Comparison of ENCODE assay signal across 1 cellular context in genomic region chr18:13486686-13487085, GRCh38.
TF ChIP-seq lines count a peak whose summit lies in the region.

No MANE protein-coding gene starts in this region.

TF ChIP-seq in H1, 55 proteins besides CTCF, POLR2A, EP300 and RAD21:
- TF ChIP-seq SIX5 (IDR thresholded peaks at IDR 0.05; ENCODE audit: low read depth, low read length) (no peak), BCL11A (IDR thresholded peaks at IDR 0.05; ENCODE audit: low read depth in 2 of 2, low read length in 2 of 2) (no peak), SUZ12 (IDR thresholded peaks at IDR 0.05; ENCODE audit: low read length) (no peak), TBP (IDR thresholded peaks at IDR 0.05; ENCODE audit: low read depth, low read length) (no peak), EZH2 (IDR thresholded peaks at IDR 0.05; ENCODE audit: low read depth, low read length, severe bottlenecking) (no peak), JUN (IDR thresholded peaks at IDR 0.05; ENCODE audit: low read depth, low read length) (no peak), KDM4A (IDR thresholded peaks at IDR 0.05; ENCODE audit: low read depth, low read length, severe bottlenecking) (no peak), GABPA (IDR thresholded peaks at IDR 0.05; ENCODE audit: borderline replicate concordance, insufficient read depth, low read length) (no peak), KDM5A (IDR thresholded peaks at IDR 0.05; ENCODE audit: low read length) (no peak), POLR2AphosphoS5 (IDR thresholded peaks at IDR 0.05; ENCODE audit: low read depth, low read length) (no peak), ASH2L (IDR thresholded peaks at IDR 0.05; ENCODE audit: low read length) (no peak), CBX8 (IDR thresholded peaks at IDR 0.05; ENCODE audit: borderline replicate concordance, low read depth, low read length) (no peak), MAFK (IDR thresholded peaks at IDR 0.05; ENCODE audit: low read depth, low read length) (no peak), HDAC2 (IDR thresholded peaks at IDR 0.05; ENCODE audit: borderline replicate concordance in 1 of 2, low read depth in 2 of 2, low read length in 2 of 2) (no peak), RFX5 (IDR thresholded peaks at IDR 0.05; ENCODE audit: borderline replicate concordance, low read depth, low read length) (no peak), CBX5 (IDR thresholded peaks at IDR 0.05; ENCODE audit: low read depth, low read length) (no peak), RXRA (IDR thresholded peaks at IDR 0.05; ENCODE audit: insufficient read depth, low read depth, low read length) (no peak), HDAC6 (IDR thresholded peaks at IDR 0.05; ENCODE audit: low read depth, low read length) (no peak), SP1 (IDR thresholded peaks at IDR 0.05; ENCODE audit: low read depth, low read length) (no peak)
